In the genomic region with DNA sequence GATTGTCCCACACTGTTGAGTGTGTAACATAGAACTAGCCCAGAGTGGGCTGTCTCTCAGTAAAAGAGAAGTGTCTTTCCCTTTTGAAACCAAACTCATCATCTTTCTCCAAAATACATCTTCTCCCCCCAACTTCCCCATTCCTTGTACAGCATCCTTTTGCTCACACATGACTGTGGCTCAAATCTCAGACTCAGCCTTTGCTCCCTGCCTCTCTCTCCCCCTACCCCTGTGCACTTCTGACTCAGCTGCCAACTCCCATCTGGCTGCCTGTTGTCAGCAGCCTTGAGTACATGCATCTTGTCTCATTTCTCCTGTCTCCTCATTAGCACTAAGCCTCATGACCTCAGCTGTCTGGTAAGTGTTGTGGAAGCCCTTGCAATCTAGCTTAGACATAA, we compare ENCODE assay signal across 11 cellular contexts. TPM values are rescaled to one million over a fixed set of nuclear protein-coding genes. Genes with fewer than 3 reads are reported as not detected.
DNase-seq lines count a peak whose midpoint lies in the region; ATAC-seq and TF ChIP-seq lines count a peak whose summit lies in the region.
"Had no signal": no experiment of that assay in that cellular context is flagged by ENCODE, and none has a peak within 500 bp of the region (broad histone marks: within the 10 kb centered on the region; RNA-seq: fewer than 3 reads in every experiment).

No MANE protein-coding gene starts in this region.

- peaks cover 0 to 2% (median 0%) of the 10 kb centered on the region in 3 donors for H3K27me3 Mint-ChIP-seq in CD14-positive monocyte (ENCODE audit: low read depth in 3 of 3)
- H3K27me3 Mint-ChIP-seq in GM23338 (ENCODE audit: insufficient read depth, low read depth, poor library complexity) = peaks cover 6% of the 10 kb centered on the region

- H3K27ac Mint-ChIP-seq in CD14-positive monocyte (peak overlapping the region; percentile 89 to 97 (median 92)), GM23338 (no peak overlapping the region)

- H3K36me3 Mint-ChIP-seq in CD14-positive monocyte (peaks cover 2 to 4% of the 10 kb centered on the region in 2 donors), GM23338 (ENCODE audit: low read depth) (no peaks in the 10 kb centered on the region)

- TF ChIP-seq RAD21 in SK-N-SH (IDR thresholded peaks at IDR 0.05; ENCODE audit: low read length) = no peak

- H3K9me2 ChIP-seq in GM23338 (ENCODE audit: insufficient read depth) = no peaks in the 10 kb centered on the region; the same call in 1 of the 2 replicates
- no peaks in the 10 kb centered on the region for H3K9me2 ChIP-seq in SK-N-SH

- no peak for TF ChIP-seq CTCF in CD14-positive monocyte (IDR thresholded peaks at IDR 0.05)
- no peak for TF ChIP-seq CTCF in GM23338 (conservative IDR thresholded peaks at IDR 0.05; ENCODE audit: low read depth in 2 of 2)
- no peak for TF ChIP-seq CTCF in right lobe of liver (IDR thresholded peaks at IDR 0.05)
- TF ChIP-seq CTCF in SK-N-SH (IDR thresholded peaks at IDR 0.05) = no peak
- TF ChIP-seq CTCF in brain microvascular endothelial cell (IDR thresholded peaks at IDR 0.05; ENCODE audit: low read depth, low read length, missing control alignments) = no peak

- TF ChIP-seq POLR2A in right lobe of liver (IDR thresholded peaks at IDR 0.05) = no peak

- H3K27me3 ChIP-seq in GM23338 (ENCODE audit: insufficient read depth) (no peaks in the 10 kb centered on the region), right lobe of liver (no peaks in the 10 kb centered on the region), SK-N-SH (ENCODE audit: insufficient read depth) (no peaks in the 10 kb centered on the region), brain microvascular endothelial cell (replicated peaks) (no peaks in the 10 kb centered on the region)

- H3K9me3 Mint-ChIP-seq in CD14-positive monocyte (peaks cover 0 to 3% (median 2%) of the 10 kb centered on the region in 7 donors), GM23338 (no peaks in the 10 kb centered on the region; the same call in 1 of the 3 replicates)

- H3K4me3 ChIP-seq in GM23338 = no peak overlapping the region
- H3K4me3 ChIP-seq in right lobe of liver = no peak overlapping the region
- H3K4me3 ChIP-seq in SK-N-SH (ENCODE audit: low read depth in 2 of 2, low read length in 1 of 2) = no peak overlapping the region
- no peak overlapping the region for H3K4me3 ChIP-seq in brain microvascular endothelial cell (ENCODE audit: low read depth, low read length)

- H3K9me3 ChIP-seq in right lobe of liver (no peaks in the 10 kb centered on the region), SK-N-SH (no peaks in the 10 kb centered on the region)

- no peak overlapping the region for H3K27ac ChIP-seq in GM23338 (ENCODE audit: low read depth)
- no peak overlapping the region for H3K27ac ChIP-seq in right lobe of liver
- H3K27ac ChIP-seq in SK-N-SH (ENCODE audit: low read depth in 2 of 2, low read length in 1 of 2) = no peak overlapping the region
- H3K27ac ChIP-seq in brain microvascular endothelial cell = no peak overlapping the region

- H3K36me3 ChIP-seq in GM23338 (ENCODE audit: insufficient read depth) (no peaks in the 10 kb centered on the region), right lobe of liver (no peaks in the 10 kb centered on the region), SK-N-SH (replicated peaks in 1 of 2; ENCODE audit: control insufficient read depth in 1 of 2, insufficient read depth in 2 of 2, low read length in 1 of 2) (no peaks in the 10 kb centered on the region), brain microvascular endothelial cell (replicated peaks) (no peaks in the 10 kb centered on the region)

- no peaks in the 10 kb centered on the region for H4K20me1 ChIP-seq in GM23338 (replicated peaks; ENCODE audit: insufficient read depth)
- no peaks in the 10 kb centered on the region for H4K20me1 ChIP-seq in SK-N-SH (ENCODE audit: insufficient read depth)

- POLR2A ChIA-PET in SK-N-SH (lab: Yijun Ruan, JAX) = no interaction called here

- intact Hi-C loops in CD14-positive monocyte (cut with micrococcal nuclease) = no loop called here
- intact Hi-C loops in right lobe of liver (cut with DNase I) = no loop called here

- no peaks in the 10 kb centered on the region for H3K79me2 ChIP-seq in GM23338 (replicated peaks; ENCODE audit: insufficient read depth)
- H3K79me2 ChIP-seq in SK-N-SH (ENCODE audit: insufficient read depth) = no peaks in the 10 kb centered on the region

- H3K4me1 Mint-ChIP-seq in CD14-positive monocyte (peaks cover 36% of the 10 kb centered on the region), GM23338 (peaks cover 12% of the 10 kb centered on the region)

- H3K4me3 Mint-ChIP-seq in CD14-positive monocyte (peak overlapping the region; percentile 63 to 81), GM23338 (no peak overlapping the region)

- H2AFZ ChIP-seq in GM23338 = peak overlapping the region; percentile 38; the same call in 1 of the 2 replicates
- H2AFZ ChIP-seq in SK-N-SH (ENCODE audit: low read depth) = no peak overlapping the region

- peak; percentile 92 for DNase-seq in CD14-positive monocyte (ENCODE audit: low spot score)
- no peak for DNase-seq in GM23338 (ENCODE audit: low spot score)
- DNase-seq in SKM-1 (lab: John Stamatoyannopoulos, UW; ENCODE audit: unreplicated experiment) = peak; percentile 85
- DNase-seq in right lobe of liver = no peak
- no peak for DNase-seq in NCI-H2107 (lab: John Stamatoyannopoulos, UW)
- DNase-seq in SK-N-SH = no peak
- DNase-seq in DMS153 (lab: John Stamatoyannopoulos, UW) = no peak
- no peak for DNase-seq in brain microvascular endothelial cell
- DNase-seq: DMS79 treated with DMSO at 0.1 percent for 48 hours; retina; stimulated activated naive CD4-positive, alpha-beta T cell had no signal

- no peak overlapping the region for H3K9ac ChIP-seq in SK-N-SH

- no peaks in the 10 kb centered on the region for H3K4me1 ChIP-seq in GM23338 (ENCODE audit: insufficient read depth)
- H3K4me1 ChIP-seq in right lobe of liver = no peaks in the 10 kb centered on the region
- peaks cover 0 to 6% of the 10 kb centered on the region in 2 experiments; a peak in 1 of 4 replicates for H3K4me1 ChIP-seq in SK-N-SH (ENCODE audit: control insufficient read depth in 1 of 2, insufficient read depth in 2 of 2, low read depth in 1 of 2, low read length in 1 of 2)

- H3K4me2 ChIP-seq in GM23338 = no peak overlapping the region
- H3K4me2 ChIP-seq in SK-N-SH = no peak overlapping the region

- no peak for TF ChIP-seq EP300 in SK-N-SH (IDR thresholded peaks at IDR 0.05; ENCODE audit: borderline replicate concordance in 1 of 2, low read depth in 1 of 2, low read length in 1 of 2)

- no peak for ATAC-seq in GM23338
- ATAC-seq in right lobe of liver = peak; percentile 17 to 86 (median 67)

- in situ Hi-C loops in brain microvascular endothelial cell (cut with HindIII; ENCODE audit: low pct_ligation_motif_present, low sequenced_read_pairs) = no loop called here

- CTCF ChIA-PET in SK-N-SH (lab: Yijun Ruan, JAX) = interaction anchor here (0.6 kb wide), 1 partner anchor 282 kb away, joined by 3 read pairs; no protein-coding TSS in a partner anchor

- H3F3A ChIP-seq in GM23338 (replicated peaks; ENCODE audit: low read depth) = no peaks in the 10 kb centered on the region
- no peaks in the 10 kb centered on the region for H3F3A ChIP-seq in SK-N-SH (replicated peaks; ENCODE audit: insufficient read depth)

TF ChIP-seq in GM23338, 12 proteins besides CTCF, POLR2A, EP300 and RAD21:
- TF ChIP-seq ZNF331 (CRISPR knock-in tag; IDR thresholded peaks at IDR 0.05; ENCODE audit: low read depth) = no peak

TF ChIP-seq in SK-N-SH, 30 proteins besides CTCF, POLR2A, EP300 and RAD21:
- TF ChIP-seq ELF1 (IDR thresholded peaks at IDR 0.05) (no peak), MEF2A (IDR thresholded peaks at IDR 0.05; ENCODE audit: borderline replicate concordance, low read depth) (no peak), TEAD4 (IDR thresholded peaks at IDR 0.05; ENCODE audit: borderline replicate concordance, insufficient read depth) (no peak), NRF1 (IDR thresholded peaks at IDR 0.05; ENCODE audit: low read depth, low read length) (no peak), EZH2phosphoT487 (IDR thresholded peaks at IDR 0.05; ENCODE audit: borderline replicate concordance, low read depth) (no peak), SIN3A (IDR thresholded peaks at IDR 0.05; ENCODE audit: borderline replicate concordance, low read depth, low read length) (no peak), TAF1 (IDR thresholded peaks at IDR 0.05; ENCODE audit: borderline replicate concordance, low read depth, low read length) (no peak), CHD2 (IDR thresholded peaks at IDR 0.05; ENCODE audit: low read length, partially characterized antibody) (no peak), SMC3 (IDR thresholded peaks at IDR 0.05; ENCODE audit: low read depth, low read length) (no peak)
- TF ChIP-seq, protein P1, sequence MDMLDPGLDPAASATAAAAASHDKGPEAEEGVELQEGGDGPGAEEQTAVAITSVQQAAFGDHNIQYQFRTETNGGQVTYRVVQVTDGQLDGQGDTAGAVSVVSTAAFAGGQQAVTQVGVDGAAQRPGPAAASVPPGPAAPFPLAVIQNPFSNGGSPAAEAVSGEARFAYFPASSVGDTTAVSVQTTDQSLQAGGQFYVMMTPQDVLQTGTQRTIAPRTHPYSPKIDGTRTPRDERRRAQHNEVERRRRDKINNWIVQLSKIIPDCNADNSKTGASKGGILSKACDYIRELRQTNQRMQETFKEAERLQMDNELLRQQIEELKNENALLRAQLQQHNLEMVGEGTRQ (IDR thresholded peaks at IDR 0.05; ENCODE audit: borderline replicate concordance, low read depth, low read length) = no peak

RNA-seq across cellular contexts. Expression of a gene that starts 18.1 kb away (rescaled TPM):
- 10 to 100 TPM; 35.1 to 35.9 TPM for polyA plus RNA-seq in CD14-positive monocyte
- 4.7 and 5.6 TPM in 2 replicates for total RNA-seq in GM23338 (2014; rRNA removed; shearing (Covaris generic))
- polyA plus RNA-seq in GM23338 (2016; fragmentation: Nextera tagmentation; extraction: Ambion mirVana) = 2.9 and 4.4 TPM in 2 replicates
- total RNA-seq in right lobe of liver = 10 to 100 TPM in 5 of 6 experiments, 1 to 10 TPM in 1; 7.8 to 16.0 (median 11.7) TPM
- 0.05 and 0.07 TPM in 2 replicates for polyA plus RNA-seq in SK-N-SH (2012; rRNA removed)
- polyA plus RNA-seq in SK-N-SH (2012; cell fraction: cytosol; rRNA removed) = 0.09 and 0.33 TPM in 2 replicates
- 0.13 and 0.37 TPM in 2 replicates for polyA plus RNA-seq in SK-N-SH (2012; cell fraction: nucleus; rRNA removed)

Comparison
In these comparisons a context has a peak if more than half of its experiments do, and no peak if none do; other contexts are left out.
1. DNase-seq: peak in CD14-positive monocyte (single experiment) and SKM-1 (single experiment); none in GM23338 (single experiment), right lobe of liver (0 of 3), NCI-H2107 (single experiment), SK-N-SH (single experiment), DMS153 (single experiment) and brain microvascular endothelial cell (single experiment).